ENCODE assay signal across 1 cellular context in the genomic region with DNA sequence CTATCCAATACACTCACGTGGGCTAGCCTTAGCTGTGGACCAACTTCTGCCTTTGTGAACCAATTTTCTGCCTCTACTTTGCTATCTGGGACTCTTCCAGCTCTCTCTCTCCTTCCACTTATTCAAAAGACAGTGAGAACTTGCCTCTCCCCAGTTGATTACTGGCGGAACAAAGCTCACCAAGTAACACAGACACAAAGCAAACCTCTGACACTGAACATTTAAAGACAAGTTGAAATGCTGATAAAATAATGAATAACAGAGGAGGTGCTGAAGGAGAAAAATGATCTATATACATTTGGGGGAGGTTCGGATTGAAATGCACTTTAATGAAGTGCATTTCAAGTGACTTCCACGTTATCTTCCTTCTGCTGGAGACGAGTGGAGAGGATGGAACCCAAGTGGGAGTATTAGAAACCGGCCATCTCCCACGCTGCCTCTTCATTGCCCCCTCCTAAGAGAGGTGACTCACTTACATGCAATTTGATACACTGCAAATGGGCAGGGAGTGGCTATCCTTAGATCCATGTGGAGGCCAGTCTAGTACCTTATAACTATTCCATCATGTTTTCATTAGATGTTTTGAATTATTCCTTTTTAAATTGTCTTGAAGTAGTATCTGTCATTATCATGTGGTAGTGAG.
TF ChIP-seq lines count a peak whose summit lies in the region.

No MANE protein-coding gene starts in this region.

TF ChIP-seq in WTC11, 78 proteins besides CTCF, POLR2A, EP300 and RAD21 (continued from another document):
- TF ChIP-seq, protein P1, sequence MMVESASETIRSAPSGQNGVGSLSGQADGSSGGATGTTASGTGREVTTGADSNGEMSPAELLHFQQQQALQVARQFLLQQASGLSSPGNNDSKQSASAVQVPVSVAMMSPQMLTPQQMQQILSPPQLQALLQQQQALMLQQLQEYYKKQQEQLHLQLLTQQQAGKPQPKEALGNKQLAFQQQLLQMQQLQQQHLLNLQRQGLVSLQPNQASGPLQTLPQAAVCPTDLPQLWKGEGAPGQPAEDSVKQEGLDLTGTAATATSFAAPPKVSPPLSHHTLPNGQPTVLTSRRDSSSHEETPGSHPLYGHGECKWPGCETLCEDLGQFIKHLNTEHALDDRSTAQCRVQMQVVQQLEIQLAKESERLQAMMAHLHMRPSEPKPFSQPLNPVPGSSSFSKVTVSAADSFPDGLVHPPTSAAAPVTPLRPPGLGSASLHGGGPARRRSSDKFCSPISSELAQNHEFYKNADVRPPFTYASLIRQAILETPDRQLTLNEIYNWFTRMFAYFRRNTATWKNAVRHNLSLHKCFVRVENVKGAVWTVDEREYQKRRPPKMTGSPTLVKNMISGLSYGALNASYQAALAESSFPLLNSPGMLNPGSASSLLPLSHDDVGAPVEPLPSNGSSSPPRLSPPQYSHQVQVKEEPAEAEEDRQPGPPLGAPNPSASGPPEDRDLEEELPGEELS (CRISPR knock-in tag; IDR thresholded peaks at IDR 0.05) = no peak
- TF ChIP-seq, protein P2, sequence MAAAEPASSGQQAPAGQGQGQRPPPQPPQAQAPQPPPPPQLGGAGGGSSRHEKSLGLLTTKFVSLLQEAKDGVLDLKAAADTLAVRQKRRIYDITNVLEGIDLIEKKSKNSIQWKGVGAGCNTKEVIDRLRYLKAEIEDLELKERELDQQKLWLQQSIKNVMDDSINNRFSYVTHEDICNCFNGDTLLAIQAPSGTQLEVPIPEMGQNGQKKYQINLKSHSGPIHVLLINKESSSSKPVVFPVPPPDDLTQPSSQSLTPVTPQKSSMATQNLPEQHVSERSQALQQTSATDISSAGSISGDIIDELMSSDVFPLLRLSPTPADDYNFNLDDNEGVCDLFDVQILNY (CRISPR knock-in tag; IDR thresholded peaks at IDR 0.05) = no peak
- no peak for TF ChIP-seq MYBL2 (CRISPR knock-in tag; IDR thresholded peaks at IDR 0.05)
- no peak for TF ChIP-seq JUN (CRISPR knock-in tag; IDR thresholded peaks at IDR 0.05)
- TF ChIP-seq ZNF219 (CRISPR knock-in tag; IDR thresholded peaks at IDR 0.05; ENCODE audit: borderline replicate concordance) = no peak
- TF ChIP-seq, protein P3, sequence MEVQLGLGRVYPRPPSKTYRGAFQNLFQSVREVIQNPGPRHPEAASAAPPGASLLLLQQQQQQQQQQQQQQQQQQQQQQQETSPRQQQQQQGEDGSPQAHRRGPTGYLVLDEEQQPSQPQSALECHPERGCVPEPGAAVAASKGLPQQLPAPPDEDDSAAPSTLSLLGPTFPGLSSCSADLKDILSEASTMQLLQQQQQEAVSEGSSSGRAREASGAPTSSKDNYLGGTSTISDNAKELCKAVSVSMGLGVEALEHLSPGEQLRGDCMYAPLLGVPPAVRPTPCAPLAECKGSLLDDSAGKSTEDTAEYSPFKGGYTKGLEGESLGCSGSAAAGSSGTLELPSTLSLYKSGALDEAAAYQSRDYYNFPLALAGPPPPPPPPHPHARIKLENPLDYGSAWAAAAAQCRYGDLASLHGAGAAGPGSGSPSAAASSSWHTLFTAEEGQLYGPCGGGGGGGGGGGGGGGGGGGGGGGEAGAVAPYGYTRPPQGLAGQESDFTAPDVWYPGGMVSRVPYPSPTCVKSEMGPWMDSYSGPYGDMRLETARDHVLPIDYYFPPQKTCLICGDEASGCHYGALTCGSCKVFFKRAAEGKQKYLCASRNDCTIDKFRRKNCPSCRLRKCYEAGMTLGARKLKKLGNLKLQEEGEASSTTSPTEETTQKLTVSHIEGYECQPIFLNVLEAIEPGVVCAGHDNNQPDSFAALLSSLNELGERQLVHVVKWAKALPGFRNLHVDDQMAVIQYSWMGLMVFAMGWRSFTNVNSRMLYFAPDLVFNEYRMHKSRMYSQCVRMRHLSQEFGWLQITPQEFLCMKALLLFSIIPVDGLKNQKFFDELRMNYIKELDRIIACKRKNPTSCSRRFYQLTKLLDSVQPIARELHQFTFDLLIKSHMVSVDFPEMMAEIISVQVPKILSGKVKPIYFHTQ (CRISPR knock-in tag; IDR thresholded peaks at IDR 0.05) = no peak
- TF ChIP-seq FOXJ3 (CRISPR knock-in tag; IDR thresholded peaks at IDR 0.05; ENCODE audit: borderline replicate concordance) = no peak
- no peak for TF ChIP-seq RELA (CRISPR knock-in tag; IDR thresholded peaks at IDR 0.05; ENCODE audit: borderline replicate concordance)
- TF ChIP-seq, protein P4, sequence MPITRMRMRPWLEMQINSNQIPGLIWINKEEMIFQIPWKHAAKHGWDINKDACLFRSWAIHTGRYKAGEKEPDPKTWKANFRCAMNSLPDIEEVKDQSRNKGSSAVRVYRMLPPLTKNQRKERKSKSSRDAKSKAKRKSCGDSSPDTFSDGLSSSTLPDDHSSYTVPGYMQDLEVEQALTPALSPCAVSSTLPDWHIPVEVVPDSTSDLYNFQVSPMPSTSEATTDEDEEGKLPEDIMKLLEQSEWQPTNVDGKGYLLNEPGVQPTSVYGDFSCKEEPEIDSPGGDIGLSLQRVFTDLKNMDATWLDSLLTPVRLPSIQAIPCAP (CRISPR knock-in tag; IDR thresholded peaks at IDR 0.05) = no peak
- no peak for TF ChIP-seq FOXP1 (CRISPR knock-in tag; IDR thresholded peaks at IDR 0.05; ENCODE audit: borderline replicate concordance)
- TF ChIP-seq NR1H2 (CRISPR knock-in tag; IDR thresholded peaks at IDR 0.05) = no peak
- no peak for TF ChIP-seq NFATC4 (CRISPR knock-in tag; IDR thresholded peaks at IDR 0.05)
TF ChIP-seq in WTC11: peak in this region for 0.
